14 cellular contexts compared by ENCODE assay signal in the genomic region with DNA sequence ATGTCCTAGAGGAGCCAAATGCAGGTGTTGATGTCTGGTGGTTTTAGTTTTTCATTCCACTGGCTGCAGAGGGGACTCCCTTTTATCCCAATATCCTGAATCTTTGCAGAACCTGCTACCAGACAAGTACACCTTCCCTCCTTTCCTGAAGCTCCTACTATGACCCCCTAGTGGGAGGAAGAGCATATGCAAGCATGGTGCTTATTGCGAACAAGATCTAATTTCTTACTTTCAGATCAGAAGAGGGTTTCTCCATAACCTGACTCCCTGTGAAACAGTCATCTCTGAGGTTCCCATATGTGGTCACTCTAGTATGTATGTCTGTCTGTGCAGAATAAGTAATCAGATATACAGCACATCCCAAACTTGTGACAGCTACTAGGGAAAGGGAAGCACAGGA.
A peak's percentile ranks its signal among the peaks of the same experiment; 100 is the strongest.
DNase-seq lines count a peak whose midpoint lies in the region; FAIRE-seq and TF ChIP-seq lines count a peak whose summit lies in the region.
"Had no signal": no experiment of that assay in that cellular context is flagged by ENCODE, and none has a peak within 500 bp of the region (broad histone marks: within the 10 kb centered on the region; RNA-seq: fewer than 3 reads in every experiment).

No MANE protein-coding gene starts in this region.

- CTCF ChIA-PET in CD4-positive, alpha-beta memory T cell (lab: Charles Lee; ENCODE audit: partially characterized antibody) = no interaction called here

- H3K9me3 Mint-ChIP-seq in CD4-positive, alpha-beta memory T cell = peaks cover 0 to 1% (median 0%) of the 10 kb centered on the region in 8 donors
- H3K9me3 Mint-ChIP-seq: IgD-negative memory B cell had no signal

- H3K4me1 ChIP-seq in OCI-LY3 (ENCODE audit: low read length) = no peaks in the 10 kb centered on the region
- H3K4me1 ChIP-seq in CD4-positive, alpha-beta memory T cell (ENCODE audit: insufficient read depth, low read length) = no peaks in the 10 kb centered on the region
- H3K4me1 ChIP-seq in tibial nerve = no peaks in the 10 kb centered on the region
- H3K4me1 ChIP-seq: parathyroid adenoma, vagina had no signal

- 84 to 100% methylated on average over 1 of the region's 1 CpG for WGBS in tibial nerve, 2 donors

- intact Hi-C loops in CD4-positive, alpha-beta memory T cell (cut with micrococcal nuclease) = no loop called here

- TF ChIP-seq EP300 in tibial nerve (IDR thresholded peaks at IDR 0.05) = no peak

- POLR2A ChIA-PET in CD4-positive, alpha-beta memory T cell (lab: Charles Lee; ENCODE audit: partially characterized antibody) = no interaction called here

- H3K9ac ChIP-seq in OCI-LY3 (ENCODE audit: low read length) = no peak overlapping the region
- H3K9ac ChIP-seq: parathyroid adenoma had no signal

- peaks cover 0 to 3% of the 10 kb centered on the region in 2 donors for H3K36me3 Mint-ChIP-seq in CD4-positive, alpha-beta memory T cell
- H3K36me3 Mint-ChIP-seq: IgD-negative memory B cell had no signal

- no peak overlapping the region for H3K27ac Mint-ChIP-seq in CD4-positive, alpha-beta memory T cell
- H3K27ac Mint-ChIP-seq: IgD-negative memory B cell had no signal

- no peak for DNase-seq in AG09309 (ENCODE audit: low read depth)
- peak; percentile 18 for DNase-seq in fibroblast of mammary gland (ENCODE audit: low read depth)
- no peak for DNase-seq in stimulated activated CD4-positive, alpha-beta T cell treated with anti-CD3 and anti-CD28 coated beads, Interleukin-2, amount 100 ng/mL, for 24 hours
- DNase-seq in CD4-positive, alpha-beta memory T cell = no peak
- no peak for DNase-seq in tibial nerve (ENCODE audit: low spot score in 2 of 2)
- DNase-seq in RCC 7860 (ENCODE audit: low spot score) = no peak
- DNase-seq: activated gamma-delta T cell treated with Interleukin-2 at 50 U/mL for 16 hours, islet precursor cell, NCI-H774 had no signal

- H3K27ac ChIP-seq in OCI-LY3 (ENCODE audit: low read length) (no peak overlapping the region), tibial nerve (no peak overlapping the region)
- H3K27ac ChIP-seq in CD4-positive, alpha-beta memory T cell (ENCODE audit: low read depth, low read length) = no peak overlapping the region
- H3K27ac ChIP-seq: parathyroid adenoma, vagina had no signal

- H3K4me3 ChIP-seq in AG09309 (ENCODE audit: control insufficient read depth, low read depth, low read length) (no peak overlapping the region), GM12875 (ENCODE audit: low read depth, low read length) (no peak overlapping the region), OCI-LY3 (ENCODE audit: low read length) (no peak overlapping the region), fibroblast of mammary gland (ENCODE audit: control insufficient read depth, low read depth, low read length) (no peak overlapping the region), tibial nerve (no peak overlapping the region)
- H3K4me3 ChIP-seq in CD4-positive, alpha-beta memory T cell (ENCODE audit: low read length in 2 of 2) = no peak overlapping the region
- H3K4me3 ChIP-seq: vagina had no signal

- no peak overlapping the region for H2AFZ ChIP-seq in OCI-LY3 (ENCODE audit: low read depth, low read length)
- H2AFZ ChIP-seq: parathyroid adenoma had no signal

- no peak overlapping the region for H3K4me3 Mint-ChIP-seq in CD4-positive, alpha-beta memory T cell
- H3K4me3 Mint-ChIP-seq: IgD-negative memory B cell had no signal

- no peak for TF ChIP-seq POLR2A in tibial nerve (IDR thresholded peaks at IDR 0.05)

- H3K27me3 ChIP-seq in OCI-LY3 (ENCODE audit: low read depth, low read length) (no peaks in the 10 kb centered on the region), tibial nerve (no peaks in the 10 kb centered on the region)
- no peaks in the 10 kb centered on the region for H3K27me3 ChIP-seq in CD4-positive, alpha-beta memory T cell (ENCODE audit: insufficient read depth, low read length)
- H3K27me3 ChIP-seq: vagina had no signal

- no peaks in the 10 kb centered on the region for H4K20me1 ChIP-seq in OCI-LY3 (ENCODE audit: insufficient read depth, low read length)

- H3K9me3 ChIP-seq in OCI-LY3 (ENCODE audit: insufficient read depth, low read length) (no peaks in the 10 kb centered on the region), tibial nerve (no peaks in the 10 kb centered on the region)
- H3K9me3 ChIP-seq in CD4-positive, alpha-beta memory T cell (ENCODE audit: control insufficient read depth in 1 of 2, low read length in 2 of 2) = no peaks in the 10 kb centered on the region
- H3K9me3 ChIP-seq: vagina had no signal

- no peaks in the 10 kb centered on the region for H3K36me3 ChIP-seq in OCI-LY3 (replicated peaks; ENCODE audit: low read depth, low read length)
- H3K36me3 ChIP-seq in CD4-positive, alpha-beta memory T cell (ENCODE audit: insufficient read depth, low read length) = no peaks in the 10 kb centered on the region
- peaks cover 0 to 59% (median 0%) of the 10 kb centered on the region in 3 donors for H3K36me3 ChIP-seq in tibial nerve
- H3K36me3 ChIP-seq: vagina had no signal

- H3K4me1 Mint-ChIP-seq in CD4-positive, alpha-beta memory T cell = no peaks in the 10 kb centered on the region

- no peak for FAIRE-seq in RCC 7860 (lab: Jason Lieb, UNC)

- H3K4me2 ChIP-seq in OCI-LY3 (ENCODE audit: low read length) = no peak overlapping the region

- peaks cover 0 to 1% of the 10 kb centered on the region in 2 donors for H3K27me3 Mint-ChIP-seq in CD4-positive, alpha-beta memory T cell

- peak; percentile 11 for TF ChIP-seq CTCF in AG09309 (IDR thresholded peaks at IDR 0.05; ENCODE audit: control insufficient read depth, insufficient read depth, low read depth, low read length, missing control alignments)
- TF ChIP-seq CTCF in GM12875 (IDR thresholded peaks at IDR 0.05; ENCODE audit: borderline replicate concordance, insufficient read depth, low read depth, low read length) = peak; percentile 26; the same call in 1 of the 2 replicates
- 0 out of 2 replicates have a peak, but pooled peaks have one; percentile 23 for TF ChIP-seq CTCF in OCI-LY3 (IDR thresholded peaks at IDR 0.05; ENCODE audit: low read depth, low read length)
- TF ChIP-seq CTCF in fibroblast of mammary gland (conservative IDR thresholded peaks at IDR 0.05; ENCODE audit: control insufficient read depth, insufficient read depth, low read depth, low read length) = peak; percentile 33
- no peak for TF ChIP-seq CTCF in tibial nerve (IDR thresholded peaks at IDR 0.05)

- no peaks in the 10 kb centered on the region for H3K79me2 ChIP-seq in OCI-LY3 (ENCODE audit: low read length)
- H3K79me2 ChIP-seq: parathyroid adenoma had no signal

Comparison
In these comparisons a context has a peak if more than half of its experiments do, and no peak if none do; other contexts are left out.
1. CTCF ChIP-seq: peak in AG09309 (single experiment), GM12875 (single experiment), OCI-LY3 (single experiment) and fibroblast of mammary gland (single experiment); none in tibial nerve (0 of 5).